ENCODE assay signal across 11 cellular contexts in genomic region chr16:188674-189073, GRCh38. TPM values are rescaled to one million over a fixed set of nuclear protein-coding genes. Genes with fewer than 3 reads are reported as not detected.
DNase-seq lines count a peak whose midpoint lies in the region; ATAC-seq, FAIRE-seq and TF ChIP-seq lines count a peak whose summit lies in the region.
"Had no signal": no experiment of that assay in that cellular context is flagged by ENCODE, and none has a peak within 500 bp of the region (broad histone marks: within the 10 kb centered on the region; RNA-seq: fewer than 3 reads in every experiment).

No MANE protein-coding gene starts in this region.

- ATAC-seq in GM12878: peak; percentile 69
- ATAC-seq in stimulated activated effector memory CD8-positive, alpha-beta T cell treated with anti-CD3 and anti-CD28 coated beads, Interleukin-12 subunit alpha, Interleukin-12 subunit beta, amount 100 ng/mL, for 72 hours: no peak

- no peak overlapping the region for H2AFZ ChIP-seq in GM12878 (ENCODE audit: control insufficient read depth, low read depth, low read length)

- SMC1A ChIA-PET in GM12878 (lab: Charles Lee; ENCODE audit: uncharacterized antibody, unreplicated experiment): interaction anchor here (0.6 to 0.7 kb wide), 2 partner anchors 40 to 247 kb away, joined by 3 read pairs; no protein-coding TSS in a partner anchor

- H3K4me1 ChIP-seq in GM12878 (ENCODE audit: control insufficient read depth, insufficient read depth, low read length): no peaks in the 10 kb centered on the region

- POLR2A ChIA-PET in GM12878 (lab: Charles Lee): interaction anchor here (0.9 kb wide), 1 partner anchor 155 kb away, joined by 5 read pairs; no protein-coding TSS in a partner anchor

- in situ Hi-C loops in GM12878 (cut with MboI): no loop called here

- H3K79me2 ChIP-seq in GM12878 (ENCODE audit: control insufficient read depth, insufficient read depth, low read length): no peaks in the 10 kb centered on the region

- H3K4me3 Mint-ChIP-seq in stimulated activated effector memory CD8-positive, alpha-beta T cell treated with anti-CD3 and anti-CD28 coated beads, Interleukin-12 subunit alpha, Interleukin-12 subunit beta, amount 100 ng/mL, for 72 hours: no peak overlapping the region

- peak overlapping the region; percentile 75 for H3K27ac Mint-ChIP-seq in stimulated activated effector memory CD8-positive, alpha-beta T cell treated with anti-CD3 and anti-CD28 coated beads, Interleukin-12 subunit alpha, Interleukin-12 subunit beta, amount 100 ng/mL, for 72 hours

- intact Hi-C loops in GM12878 (cut with micrococcal nuclease; ENCODE audit: unreplicated experiment): no loop called here

- no peak overlapping the region for H3K4me2 ChIP-seq in GM12878 (ENCODE audit: control insufficient read depth, insufficient read depth)

- CTCF ChIA-PET in GM12878 (lab: Yijun Ruan, JAX): interaction anchor here (0.8 to 1.6 kb wide), 4 partner anchors 31 to 172 kb away, joined by 3 to 5 read pairs (median 3); no protein-coding TSS in a partner anchor

- H3K4me1 Mint-ChIP-seq in stimulated activated effector memory CD8-positive, alpha-beta T cell treated with anti-CD3 and anti-CD28 coated beads, Interleukin-12 subunit alpha, Interleukin-12 subunit beta, amount 100 ng/mL, for 72 hours: no peaks in the 10 kb centered on the region

- FAIRE-seq in GM12878 (lab: Jason Lieb, UNC): no peak

- peak; percentile 22 to 36 (median 30); a peak in 4 of 6 replicates for TF ChIP-seq CTCF in GM12878 (IDR thresholded peaks at IDR 0.05 in 2 of 3, conservative IDR thresholded peaks at IDR 0.05 in 1 of 3; ENCODE audit: control insufficient read depth in 2 of 3, extremely low read depth in 1 of 3, insufficient read depth in 1 of 3, low read depth in 3 of 3, low read length in 3 of 3)

- TF ChIP-seq RAD21 in GM12878 (IDR thresholded peaks at IDR 0.05; ENCODE audit: insufficient read depth, low read depth, low read length): no peak

- TF ChIP-seq EP300 in GM12878 (IDR thresholded peaks at IDR 0.05; ENCODE audit: borderline replicate concordance in 1 of 2, control insufficient read depth in 1 of 2, low read depth in 2 of 2, low read length in 2 of 2): no peak

- WGBS in GM12878 (ENCODE audit: insufficient coverage, insufficient replicate concordance, low lambda C conversion rate, missing lambda C conversion rate): 48% methylated on average over 8 of the region's 8 CpGs

- peaks cover 87% of the 10 kb centered on the region for H3K36me3 Mint-ChIP-seq in stimulated activated effector memory CD8-positive, alpha-beta T cell treated with anti-CD3 and anti-CD28 coated beads, Interleukin-12 subunit alpha, Interleukin-12 subunit beta, amount 100 ng/mL, for 72 hours

- TF ChIP-seq POLR2A in GM12878 (IDR thresholded peaks at IDR 0.05; ENCODE audit: low read depth, low read length): peak; percentile 32; the same call in 1 of the 2 replicates

- H3K36me3 ChIP-seq in GM12878 (ENCODE audit: control insufficient read depth in 2 of 2, insufficient read depth in 2 of 2, low read length in 1 of 2): peaks cover 16 to 17% of the 10 kb centered on the region in 2 experiments

- BruUV-seq in GM12878 (replicated peaks; lab: Mats Ljungman, UMichigan): no TSS peak

- no peaks in the 10 kb centered on the region for H3K27me3 ChIP-seq in GM12878 (replicated peaks in 1 of 2; ENCODE audit: control insufficient read depth in 2 of 2, insufficient read depth in 2 of 2, low read length in 1 of 2)

- no peaks in the 10 kb centered on the region for H3K9me3 ChIP-seq in GM12878 (replicated peaks; ENCODE audit: control insufficient read depth, insufficient read depth, low read length)

- H3K27ac ChIP-seq in GM12878 (ENCODE audit: control insufficient read depth, insufficient read depth): no peak overlapping the region
- H3K27ac ChIP-seq: C4-2B had no signal

- no peaks in the 10 kb centered on the region for H3K9me3 Mint-ChIP-seq in stimulated activated effector memory CD8-positive, alpha-beta T cell treated with anti-CD3 and anti-CD28 coated beads, Interleukin-12 subunit alpha, Interleukin-12 subunit beta, amount 100 ng/mL, for 72 hours

- H3K4me3 ChIP-seq in GM12878: no peak overlapping the region

- H3K9ac ChIP-seq in GM12878 (ENCODE audit: control insufficient read depth, insufficient read depth, low read length): no peak overlapping the region

- no peaks in the 10 kb centered on the region for H4K20me1 ChIP-seq in GM12878 (ENCODE audit: control insufficient read depth, insufficient read depth)

- RAD21 ChIA-PET in GM12878 (lab: Charles Lee; ENCODE audit: unreplicated experiment): no interaction called here

- DNase-seq in activated gamma-delta T cell treated with Interleukin-2 at 50 U/mL for 16 hours: peak; percentile 28
- no peak for DNase-seq in activated gamma-delta T cell (lab: John Stamatoyannopoulos, UW)
- peak; percentile 43 for DNase-seq in NCI-H69 (lab: John Stamatoyannopoulos, UW)
- DNase-seq in GM12878 (ENCODE audit: low read depth, low spot score): no peak
- no peak for DNase-seq in stimulated activated effector memory CD8-positive, alpha-beta T cell treated with anti-CD3 and anti-CD28 coated beads, Interleukin-12 subunit alpha, Interleukin-12 subunit beta, amount 100 ng/mL, for 72 hours (ENCODE audit: low spot score in 2 of 2)
- no peak for DNase-seq in DMS153 treated with DMSO at 0.1 percent for 48 hours (lab: John Stamatoyannopoulos, UW; ENCODE audit: unreplicated experiment)
- DNase-seq in ureter (ENCODE audit: low spot score): no peak
- no peak for DNase-seq in H4 (ENCODE audit: low spot score)
- DNase-seq: NCI-H524 had no signal

RNA-seq across cellular contexts. Expression of gene HBQ1, which starts 8.4 kb away (rescaled TPM):
- total RNA-seq in GM12878 (2013; cell fraction: nucleolus; rRNA removed): not detected in 2 replicates
- total RNA-seq in GM12878 (2014; rRNA removed): not detected in 2 replicates
- not detected in 2 replicates for total RNA-seq in GM12878 (2014; rRNA removed; fragmentation: Illumina TruSeq; extraction: Trizol)
- total RNA-seq in GM12878 (2021): not detected in 2 replicates
- not detected for polyA plus RNA-seq in GM12878 (2011; ENCODE audit: low read depth)
- polyA plus RNA-seq in GM12878 (2011; rRNA removed): not detected in 2 replicates
- polyA plus RNA-seq in GM12878 (2011; cell fraction: cytosol; rRNA removed): 0.18 TPM in 1 of 2 replicates, not detected in the other
- not detected in 2 replicates for polyA plus RNA-seq in GM12878 (2011; cell fraction: nucleus; rRNA removed)
- polyA plus RNA-seq in GM12878 (2012): not detected in 2 replicates
- not detected in 2 replicates for polyA plus RNA-seq in GM12878 (2014; fragmentation: Illumina TruSeq; extraction: Trizol)
- polyA plus RNA-seq in GM12878 (2014; fragmentation: Nextera tagmentation; extraction: Ambion mirVana): not detected
- not detected in 2 replicates for polyA plus RNA-seq in GM12878 (2014; rRNA removed)
- polyA plus RNA-seq in GM12878 (2016; fragmentation: Nextera tagmentation; extraction: Ambion mirVana): not detected
- polyA minus RNA-seq in GM12878 (2011; rRNA and poly(A)+ RNA removed): not detected in 2 replicates
- polyA minus RNA-seq in GM12878 (2011; cell fraction: cytosol; rRNA and poly(A)+ RNA removed): not detected in 2 replicates
- polyA minus RNA-seq in GM12878 (2011; cell fraction: nucleus; rRNA and poly(A)+ RNA removed): not detected in 2 replicates
- total RNA-seq in ureter: not detected
- not detected in 2 replicates for total RNA-seq in H4 (2014; rRNA removed; shearing (Covaris generic))
- total RNA-seq: lung microvascular endothelial cell had no signal

RNA-seq across cellular contexts. Expression of gene HBA1, which starts 12.2 kb away (rescaled TPM):
- not detected in 2 replicates for total RNA-seq in GM12878 (2013; cell fraction: nucleolus; rRNA removed)
- 0.28 TPM in 1 of 2 replicates, not detected in the other for total RNA-seq in GM12878 (2014; rRNA removed)
- not detected in 2 replicates for total RNA-seq in GM12878 (2014; rRNA removed; fragmentation: Illumina TruSeq; extraction: Trizol)
- total RNA-seq in GM12878 (2021): 1.9 and 2.4 TPM in 2 replicates
- not detected for polyA plus RNA-seq in GM12878 (2011; ENCODE audit: low read depth)
- polyA plus RNA-seq in GM12878 (2011; rRNA removed): 0.63 and 3.5 TPM in 2 replicates
- polyA plus RNA-seq in GM12878 (2011; cell fraction: cytosol; rRNA removed): 13.0 and 16.9 TPM in 2 replicates
- 10.8 and 15.8 TPM in 2 replicates for polyA plus RNA-seq in GM12878 (2011; cell fraction: nucleus; rRNA removed)
- 1.2 TPM in 1 of 2 replicates, not detected in the other for polyA plus RNA-seq in GM12878 (2012)
- not detected in 2 replicates for polyA plus RNA-seq in GM12878 (2014; fragmentation: Illumina TruSeq; extraction: Trizol)
- under 1 TPM in 1 of 2 experiments, not detected in 1; 0.33 TPM for polyA plus RNA-seq in GM12878 (2014; fragmentation: Nextera tagmentation; extraction: Ambion mirVana)
- 0.32 and 0.83 TPM in 2 replicates for polyA plus RNA-seq in GM12878 (2014; rRNA removed)
- not detected for polyA plus RNA-seq in GM12878 (2016; fragmentation: Nextera tagmentation; extraction: Ambion mirVana)
- polyA minus RNA-seq in GM12878 (2011; rRNA and poly(A)+ RNA removed): 4.2 and 6.9 TPM in 2 replicates
- polyA minus RNA-seq in GM12878 (2011; cell fraction: cytosol; rRNA and poly(A)+ RNA removed): 10.0 TPM in 1 of 2 replicates, not detected in the other
- polyA minus RNA-seq in GM12878 (2011; cell fraction: nucleus; rRNA and poly(A)+ RNA removed): 2.4 and 3.0 TPM in 2 replicates
- total RNA-seq in ureter: 82.1 TPM
- total RNA-seq in H4 (2014; rRNA removed; shearing (Covaris generic)): not detected in 2 replicates
- total RNA-seq: lung microvascular endothelial cell had no signal

RNA-seq across cellular contexts. Expression of gene HBA2, which starts 16.0 kb away (rescaled TPM):
- not detected in 2 replicates for total RNA-seq in GM12878 (2013; cell fraction: nucleolus; rRNA removed)
- total RNA-seq in GM12878 (2014; rRNA removed) (not detected in 2 replicates), GM12878 (2014; rRNA removed; fragmentation: Illumina TruSeq; extraction: Trizol) (not detected in 2 replicates), GM12878 (2021) (0.48 and 0.92 TPM in 2 replicates), ureter (88.0 TPM)
- polyA plus RNA-seq in GM12878 (2011; ENCODE audit: low read depth): not detected
- polyA plus RNA-seq in GM12878 (2011; rRNA removed) (0.30 TPM in 1 of 2 replicates, not detected in the other), GM12878 (2014; fragmentation: Illumina TruSeq; extraction: Trizol) (not detected in 2 replicates), GM12878 (2014; fragmentation: Nextera tagmentation; extraction: Ambion mirVana) (not detected), GM12878 (2014; rRNA removed) (0.25 TPM in 1 of 2 replicates, not detected in the other), GM12878 (2016; fragmentation: Nextera tagmentation; extraction: Ambion mirVana) (under 1 TPM in 1 of 2 experiments, not detected in 1; 0.96 TPM)
- polyA plus RNA-seq in GM12878 (2011; cell fraction: cytosol; rRNA removed): 0.88 and 1.3 TPM in 2 replicates
- polyA plus RNA-seq in GM12878 (2011; cell fraction: nucleus; rRNA removed): 1.6 and 2.2 TPM in 2 replicates
- polyA plus RNA-seq in GM12878 (2012): 0.66 TPM in 1 of 2 replicates, not detected in the other
- not detected in 2 replicates for polyA minus RNA-seq in GM12878 (2011; rRNA and poly(A)+ RNA removed)
- polyA minus RNA-seq in GM12878 (2011; cell fraction: cytosol; rRNA and poly(A)+ RNA removed): 8.8 TPM in 1 of 2 replicates, not detected in the other
- 2.3 TPM in 1 of 2 replicates, not detected in the other for polyA minus RNA-seq in GM12878 (2011; cell fraction: nucleus; rRNA and poly(A)+ RNA removed)
- total RNA-seq in H4 (2014; rRNA removed; shearing (Covaris generic)): 3.3 TPM in 1 of 2 replicates, not detected in the other
- total RNA-seq: lung microvascular endothelial cell had no signal

RNA-seq across cellular contexts. Expression of gene HBM, which starts 22.9 kb away (rescaled TPM):
- total RNA-seq in GM12878 (2013; cell fraction: nucleolus; rRNA removed): not detected in 2 replicates
- not detected in 2 replicates for total RNA-seq in GM12878 (2014; rRNA removed)
- not detected in 2 replicates for total RNA-seq in GM12878 (2014; rRNA removed; fragmentation: Illumina TruSeq; extraction: Trizol)
- not detected in 2 replicates for total RNA-seq in GM12878 (2021)
- polyA plus RNA-seq in GM12878 (2011; ENCODE audit: low read depth): not detected
- not detected in 2 replicates for polyA plus RNA-seq in GM12878 (2011; rRNA removed)
- polyA plus RNA-seq in GM12878 (2011; cell fraction: cytosol; rRNA removed): not detected in 2 replicates
- polyA plus RNA-seq in GM12878 (2011; cell fraction: nucleus; rRNA removed): not detected in 2 replicates
- polyA plus RNA-seq in GM12878 (2012): not detected in 2 replicates
- polyA plus RNA-seq in GM12878 (2014; fragmentation: Illumina TruSeq; extraction: Trizol): not detected in 2 replicates
- polyA plus RNA-seq in GM12878 (2014; fragmentation: Nextera tagmentation; extraction: Ambion mirVana): not detected
- 0.23 TPM in 1 of 2 replicates, not detected in the other for polyA plus RNA-seq in GM12878 (2014; rRNA removed)
- not detected for polyA plus RNA-seq in GM12878 (2016; fragmentation: Nextera tagmentation; extraction: Ambion mirVana)
- not detected in 2 replicates for polyA minus RNA-seq in GM12878 (2011; rRNA and poly(A)+ RNA removed)
- polyA minus RNA-seq in GM12878 (2011; cell fraction: cytosol; rRNA and poly(A)+ RNA removed): not detected in 2 replicates
- not detected in 2 replicates for polyA minus RNA-seq in GM12878 (2011; cell fraction: nucleus; rRNA and poly(A)+ RNA removed)
- total RNA-seq in ureter: not detected
- total RNA-seq in H4 (2014; rRNA removed; shearing (Covaris generic)): not detected in 2 replicates
- total RNA-seq: lung microvascular endothelial cell had no signal

RNA-seq across cellular contexts. Expression of gene HBZ, which starts 36.2 kb away (rescaled TPM):
- not detected in 2 replicates for total RNA-seq in GM12878 (2013; cell fraction: nucleolus; rRNA removed)
- total RNA-seq in GM12878 (2014; rRNA removed) (not detected in 2 replicates), GM12878 (2014; rRNA removed; fragmentation: Illumina TruSeq; extraction: Trizol) (not detected in 2 replicates), GM12878 (2021) (0.49 TPM in 1 of 2 replicates, not detected in the other), ureter (not detected)
- not detected for polyA plus RNA-seq in GM12878 (2011; ENCODE audit: low read depth)
- polyA plus RNA-seq in GM12878 (2011; rRNA removed) (not detected in 2 replicates), GM12878 (2014; fragmentation: Illumina TruSeq; extraction: Trizol) (not detected in 2 replicates), GM12878 (2014; fragmentation: Nextera tagmentation; extraction: Ambion mirVana) (not detected), GM12878 (2014; rRNA removed) (not detected in 2 replicates), GM12878 (2016; fragmentation: Nextera tagmentation; extraction: Ambion mirVana) (not detected)
- polyA plus RNA-seq in GM12878 (2011; cell fraction: cytosol; rRNA removed): 0.13 TPM in 1 of 2 replicates, not detected in the other
- polyA plus RNA-seq in GM12878 (2011; cell fraction: nucleus; rRNA removed): 0.28 TPM in 1 of 2 replicates, not detected in the other
- polyA plus RNA-seq in GM12878 (2012): not detected in 2 replicates
- polyA minus RNA-seq in GM12878 (2011; rRNA and poly(A)+ RNA removed): not detected in 2 replicates
- polyA minus RNA-seq in GM12878 (2011; cell fraction: cytosol; rRNA and poly(A)+ RNA removed): 1.4 TPM in 1 of 2 replicates, not detected in the other
- polyA minus RNA-seq in GM12878 (2011; cell fraction: nucleus; rRNA and poly(A)+ RNA removed): not detected in 2 replicates
- not detected in 2 replicates for total RNA-seq in H4 (2014; rRNA removed; shearing (Covaris generic))
- total RNA-seq: lung microvascular endothelial cell had no signal

Comparison
In these comparisons a context has a peak if more than half of its experiments do, and no peak if none do; other contexts are left out.
1. DNase-seq: peak in activated gamma-delta T cell treated with Interleukin-2 at 50 U/mL for 16 hours (single experiment) and NCI-H69 (single experiment); none in activated gamma-delta T cell (single experiment), GM12878 (single experiment), stimulated activated effector memory CD8-positive, alpha-beta T cell treated with anti-CD3 and anti-CD28 coated beads, Interleukin-12 subunit alpha, Interleukin-12 subunit beta, amount 100 ng/mL, for 72 hours (0 of 2), DMS153 treated with DMSO at 0.1 percent for 48 hours (single experiment), ureter (single experiment) and H4 (single experiment).